In the genomic region with DNA sequence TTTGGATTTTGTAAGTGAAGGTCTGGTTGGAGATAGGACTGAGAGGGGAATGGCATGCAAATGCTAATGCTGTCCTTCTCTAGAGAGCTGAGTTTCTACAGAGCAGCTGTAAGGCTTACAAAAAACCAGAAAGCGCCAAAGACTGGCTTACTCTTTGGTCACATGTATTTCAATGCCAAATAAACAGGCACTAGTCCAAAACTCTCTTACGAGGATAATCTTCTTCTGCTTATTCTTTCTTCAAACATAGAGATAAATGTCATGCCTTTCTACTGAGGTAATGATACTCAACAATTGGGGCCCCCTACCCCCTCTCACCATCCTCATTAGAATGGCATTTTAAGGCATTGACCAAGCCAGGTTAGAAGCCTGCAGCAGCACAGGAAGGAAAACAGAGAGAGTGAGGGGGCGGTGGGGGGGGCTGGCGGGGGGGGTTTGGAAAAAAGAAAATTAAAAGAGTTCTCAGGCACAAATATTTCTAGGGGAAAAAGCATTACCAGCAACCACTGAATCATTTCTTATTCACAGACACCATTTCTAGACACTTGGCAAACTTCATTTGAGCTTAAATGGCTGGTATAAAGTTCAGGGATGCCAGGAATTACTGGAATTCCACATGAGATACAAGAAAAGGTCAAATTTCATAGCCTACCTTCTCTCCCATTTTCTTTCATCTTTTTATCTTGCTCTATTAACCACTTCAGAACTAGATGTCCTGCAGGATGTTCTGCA, we compare ENCODE assay signal across 9 cellular contexts. TPM values are rescaled to one million over a fixed set of nuclear protein-coding genes. Genes with fewer than 3 reads are reported as not detected.
DNase-seq lines count a peak whose midpoint lies in the region; ATAC-seq, FAIRE-seq and TF ChIP-seq lines count a peak whose summit lies in the region.
"Had no signal": no experiment of that assay in that cellular context is flagged by ENCODE, and none has a peak within 500 bp of the region (broad histone marks: within the 10 kb centered on the region; RNA-seq: fewer than 3 reads in every experiment).

No MANE protein-coding gene starts in this region.

- ATAC-seq in WTC11 (peak; percentile 79), pancreas (peak; percentile 58 to 84 (median 78)), GM18517 (IDR thresholded peaks at IDR 0.05; ENCODE audit: unreplicated experiment) (no peak)

- H3K36me3 Mint-ChIP-seq in WTC11 = peaks cover 38% of the 10 kb centered on the region

- WGBS in pancreas, 2 donors = 30 to 44% methylated on average over 4 of the region's 4 CpGs

- peak overlapping the region; percentile 97 for H3K27ac Mint-ChIP-seq in WTC11

- H3K36me3 ChIP-seq in left ventricle myocardium inferior = peaks cover 56% of the 10 kb centered on the region
- peaks cover 0 to 6% (median 0%) of the 10 kb centered on the region in 3 donors for H3K36me3 ChIP-seq in pancreas

- no peaks in the 10 kb centered on the region for H3K27me3 Mint-ChIP-seq in WTC11 (ENCODE audit: low read depth)

- no peak overlapping the region for H3K4me3 ChIP-seq in left ventricle myocardium inferior
- no peak overlapping the region for H3K4me3 ChIP-seq in pancreas

- TF ChIP-seq CTCF in WTC11 (IDR thresholded peaks at IDR 0.05) (no peak), left ventricle myocardium inferior (IDR thresholded peaks at IDR 0.05; ENCODE audit: borderline replicate concordance) (no peak), pancreas (IDR thresholded peaks at IDR 0.05) (no peak)

- peaks cover 64% of the 10 kb centered on the region for H3K4me1 Mint-ChIP-seq in WTC11

- no peaks in the 10 kb centered on the region for H3K27me3 ChIP-seq in left ventricle myocardium inferior (ENCODE audit: low read depth)
- H3K27me3 ChIP-seq in pancreas = no peaks in the 10 kb centered on the region

- peak; percentile 64 for DNase-seq in ELF-1 (ENCODE audit: low read depth, low spot score)
- no peak for DNase-seq in WTC11 (ENCODE audit: low spot score)
- no peak for DNase-seq in left ventricle myocardium inferior
- DNase-seq in pancreas = no peak
- DNase-seq in DMS53 (lab: John Stamatoyannopoulos, UW) = no peak
- no peak for DNase-seq in NCI-H2029 treated with DMSO at 0.1 percent for 48 hours (lab: John Stamatoyannopoulos, UW)
- DNase-seq in SIG-M5 treated with dmso at 0.1 percent for 504 hours (lab: John Stamatoyannopoulos, UW; ENCODE audit: unreplicated experiment) = no peak
- DNase-seq: NCI-H1417 had no signal

- intact Hi-C loops in left ventricle myocardium inferior (cut with micrococcal nuclease) = no loop called here
- intact Hi-C loops in pancreas (cut with DNase I) = no loop called here

- CTCF ChIA-PET in WTC11 (lab: Charles Lee) = interaction anchor here (0.7 to 1.1 kb wide), 3 partner anchors 16 to 148 kb away, joined by 3 to 5 read pairs (median 3); no protein-coding TSS in a partner anchor

- H3K9me3 ChIP-seq in left ventricle myocardium inferior (replicated peaks) (no peaks in the 10 kb centered on the region), pancreas (no peaks in the 10 kb centered on the region)

- peak overlapping the region; percentile 43 for H3K4me3 Mint-ChIP-seq in WTC11

- no peaks in the 10 kb centered on the region for H3K9me3 Mint-ChIP-seq in WTC11

- peak; percentile 60 for FAIRE-seq in pancreas (lab: Jason Lieb, UNC)

- POLR2A ChIA-PET in WTC11 (lab: Charles Lee) = interaction anchor here (0.6 to 1.0 kb wide), 2 partner anchors 9 to 529 kb away, joined by 3 read pairs; no protein-coding TSS in a partner anchor

- peak overlapping the region; percentile 72 for H3K27ac ChIP-seq in left ventricle myocardium inferior (replicated peaks)
- H3K27ac ChIP-seq in pancreas = peak overlapping the region in 2 of 4 donors; percentile 48 to 53

- peaks cover 33% of the 10 kb centered on the region for H3K4me1 ChIP-seq in left ventricle myocardium inferior
- peaks cover 0 to 23% (median 7%) of the 10 kb centered on the region in 3 donors for H3K4me1 ChIP-seq in pancreas

TF ChIP-seq in WTC11, 78 proteins besides CTCF, POLR2A, EP300 and RAD21 (continues in another document):
- TF ChIP-seq ZNF232 (CRISPR knock-in tag; IDR thresholded peaks at IDR 0.05) = no peak
- no peak for TF ChIP-seq OVOL2 (CRISPR knock-in tag; IDR thresholded peaks at IDR 0.05; ENCODE audit: borderline replicate concordance)
- TF ChIP-seq ZNF423 (CRISPR knock-in tag; IDR thresholded peaks at IDR 0.05) = no peak
- TF ChIP-seq, protein P1, sequence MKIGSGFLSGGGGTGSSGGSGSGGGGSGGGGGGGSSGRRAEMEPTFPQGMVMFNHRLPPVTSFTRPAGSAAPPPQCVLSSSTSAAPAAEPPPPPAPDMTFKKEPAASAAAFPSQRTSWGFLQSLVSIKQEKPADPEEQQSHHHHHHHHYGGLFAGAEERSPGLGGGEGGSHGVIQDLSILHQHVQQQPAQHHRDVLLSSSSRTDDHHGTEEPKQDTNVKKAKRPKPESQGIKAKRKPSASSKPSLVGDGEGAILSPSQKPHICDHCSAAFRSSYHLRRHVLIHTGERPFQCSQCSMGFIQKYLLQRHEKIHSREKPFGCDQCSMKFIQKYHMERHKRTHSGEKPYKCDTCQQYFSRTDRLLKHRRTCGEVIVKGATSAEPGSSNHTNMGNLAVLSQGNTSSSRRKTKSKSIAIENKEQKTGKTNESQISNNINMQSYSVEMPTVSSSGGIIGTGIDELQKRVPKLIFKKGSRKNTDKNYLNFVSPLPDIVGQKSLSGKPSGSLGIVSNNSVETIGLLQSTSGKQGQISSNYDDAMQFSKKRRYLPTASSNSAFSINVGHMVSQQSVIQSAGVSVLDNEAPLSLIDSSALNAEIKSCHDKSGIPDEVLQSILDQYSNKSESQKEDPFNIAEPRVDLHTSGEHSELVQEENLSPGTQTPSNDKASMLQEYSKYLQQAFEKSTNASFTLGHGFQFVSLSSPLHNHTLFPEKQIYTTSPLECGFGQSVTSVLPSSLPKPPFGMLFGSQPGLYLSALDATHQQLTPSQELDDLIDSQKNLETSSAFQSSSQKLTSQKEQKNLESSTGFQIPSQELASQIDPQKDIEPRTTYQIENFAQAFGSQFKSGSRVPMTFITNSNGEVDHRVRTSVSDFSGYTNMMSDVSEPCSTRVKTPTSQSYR (CRISPR knock-in tag; IDR thresholded peaks at IDR 0.05) = no peak
- TF ChIP-seq ZNF121 (CRISPR knock-in tag; IDR thresholded peaks at IDR 0.05) = no peak
- TF ChIP-seq, protein P2, sequence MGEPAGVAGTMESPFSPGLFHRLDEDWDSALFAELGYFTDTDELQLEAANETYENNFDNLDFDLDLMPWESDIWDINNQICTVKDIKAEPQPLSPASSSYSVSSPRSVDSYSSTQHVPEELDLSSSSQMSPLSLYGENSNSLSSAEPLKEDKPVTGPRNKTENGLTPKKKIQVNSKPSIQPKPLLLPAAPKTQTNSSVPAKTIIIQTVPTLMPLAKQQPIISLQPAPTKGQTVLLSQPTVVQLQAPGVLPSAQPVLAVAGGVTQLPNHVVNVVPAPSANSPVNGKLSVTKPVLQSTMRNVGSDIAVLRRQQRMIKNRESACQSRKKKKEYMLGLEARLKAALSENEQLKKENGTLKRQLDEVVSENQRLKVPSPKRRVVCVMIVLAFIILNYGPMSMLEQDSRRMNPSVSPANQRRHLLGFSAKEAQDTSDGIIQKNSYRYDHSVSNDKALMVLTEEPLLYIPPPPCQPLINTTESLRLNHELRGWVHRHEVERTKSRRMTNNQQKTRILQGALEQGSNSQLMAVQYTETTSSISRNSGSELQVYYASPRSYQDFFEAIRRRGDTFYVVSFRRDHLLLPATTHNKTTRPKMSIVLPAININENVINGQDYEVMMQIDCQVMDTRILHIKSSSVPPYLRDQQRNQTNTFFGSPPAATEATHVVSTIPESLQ (CRISPR knock-in tag; IDR thresholded peaks at IDR 0.05) = no peak
- TF ChIP-seq JAZF1 (CRISPR knock-in tag; IDR thresholded peaks at IDR 0.05) = no peak
- no peak for TF ChIP-seq SOX15 (CRISPR knock-in tag; IDR thresholded peaks at IDR 0.05)
- TF ChIP-seq, protein P3, sequence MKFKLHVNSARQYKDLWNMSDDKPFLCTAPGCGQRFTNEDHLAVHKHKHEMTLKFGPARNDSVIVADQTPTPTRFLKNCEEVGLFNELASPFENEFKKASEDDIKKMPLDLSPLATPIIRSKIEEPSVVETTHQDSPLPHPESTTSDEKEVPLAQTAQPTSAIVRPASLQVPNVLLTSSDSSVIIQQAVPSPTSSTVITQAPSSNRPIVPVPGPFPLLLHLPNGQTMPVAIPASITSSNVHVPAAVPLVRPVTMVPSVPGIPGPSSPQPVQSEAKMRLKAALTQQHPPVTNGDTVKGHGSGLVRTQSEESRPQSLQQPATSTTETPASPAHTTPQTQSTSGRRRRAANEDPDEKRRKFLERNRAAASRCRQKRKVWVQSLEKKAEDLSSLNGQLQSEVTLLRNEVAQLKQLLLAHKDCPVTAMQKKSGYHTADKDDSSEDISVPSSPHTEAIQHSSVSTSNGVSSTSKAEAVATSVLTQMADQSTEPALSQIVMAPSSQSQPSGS (CRISPR knock-in tag; IDR thresholded peaks at IDR 0.05; ENCODE audit: borderline replicate concordance, low read depth) = no peak
- no peak for TF ChIP-seq SMAD3 (CRISPR knock-in tag; IDR thresholded peaks at IDR 0.05; ENCODE audit: borderline replicate concordance)
- TF ChIP-seq, protein P4, sequence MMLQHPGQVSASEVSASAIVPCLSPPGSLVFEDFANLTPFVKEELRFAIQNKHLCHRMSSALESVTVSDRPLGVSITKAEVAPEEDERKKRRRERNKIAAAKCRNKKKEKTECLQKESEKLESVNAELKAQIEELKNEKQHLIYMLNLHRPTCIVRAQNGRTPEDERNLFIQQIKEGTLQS (CRISPR knock-in tag; conservative IDR thresholded peaks at IDR 0.05) = no peak
- TF ChIP-seq, protein P5, sequence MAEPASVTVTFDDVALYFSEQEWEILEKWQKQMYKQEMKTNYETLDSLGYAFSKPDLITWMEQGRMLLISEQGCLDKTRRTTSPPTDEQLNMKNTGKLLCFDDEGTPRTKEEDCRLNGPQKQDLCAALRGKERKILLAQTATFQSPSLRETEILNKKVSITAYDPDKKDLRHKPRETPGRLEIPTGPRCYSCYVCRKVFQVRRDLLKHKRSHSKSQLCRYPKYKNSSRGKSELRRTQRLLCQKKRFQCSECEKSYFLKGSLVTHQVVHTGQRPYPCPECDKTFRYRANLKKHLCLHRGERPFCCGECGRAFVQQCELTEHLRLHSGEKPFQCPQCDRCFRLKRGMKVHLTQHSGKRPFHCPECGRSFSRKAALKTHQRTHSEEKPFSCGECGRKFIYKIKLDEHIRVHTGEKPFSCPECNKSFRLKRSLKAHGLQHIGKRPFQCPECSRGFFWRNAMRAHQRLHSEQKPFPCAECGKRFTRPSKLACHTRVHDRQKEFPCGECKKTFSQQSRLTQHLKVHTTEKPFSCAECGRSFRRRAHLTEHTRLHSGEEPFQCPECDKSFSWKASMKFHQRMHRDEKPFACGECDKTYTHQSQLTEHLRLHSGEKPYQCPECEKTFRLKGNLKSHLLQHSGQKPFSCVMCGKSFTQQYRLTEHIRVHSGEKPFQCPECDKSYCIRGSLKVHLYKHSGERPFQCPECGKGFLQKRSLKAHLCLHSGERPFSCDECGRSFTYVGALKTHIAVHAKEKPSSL (CRISPR knock-in tag; conservative IDR thresholded peaks at IDR 0.05) = no peak
- no peak for TF ChIP-seq CREB1 (CRISPR knock-in tag; IDR thresholded peaks at IDR 0.05)
- TF ChIP-seq ELF4 (CRISPR knock-in tag; IDR thresholded peaks at IDR 0.05; ENCODE audit: low read depth) = no peak

RNA-seq across cellular contexts. Expression of a gene that starts 34.0 kb away (rescaled TPM):
- total RNA-seq in WTC11 (2021) = 69.1 to 86.6 TPM (median 76.3 TPM) in 3 replicates
- 15.1 TPM for total RNA-seq in left ventricle myocardium inferior
- 10 to 100 TPM; 12.2 to 22.7 (median 19.2) TPM for total RNA-seq in pancreas
- 10 to 100 TPM; 19.2 to 34.4 TPM for polyA plus RNA-seq in pancreas
